29 cellular contexts compared by ENCODE assay signal in genomic region chr1:29047142-29047541, GRCh38.
"Had no signal": no experiment of that assay in that cellular context is flagged by ENCODE, and none has a peak within 500 bp of the region (broad histone marks: within the 10 kb centered on the region; RNA-seq: fewer than 3 reads in every experiment).

No MANE protein-coding gene starts in this region.

- DNase-seq: activated CD4-positive, alpha-beta T cell treated with anti-CD3 and anti-CD28 coated beads for 4 hours; activated CD8-positive, alpha-beta memory T cell treated with anti-CD3 and anti-CD28 coated beads, Interleukin-2, amount 10 ng/mL, durations not matched to agents 7 days and 5 days; activated gamma-delta T cell treated with Interleukin-2 at 50 U/mL for 16 hours; activated naive CD8-positive, alpha-beta T cell treated with anti-CD3 and anti-CD28 coated beads, Interleukin-2, amount 10 ng/mL, durations not matched to agents 7 days and 5 days; activated T-cell treated with anti-CD3 and anti-CD28 coated beads, Interleukin-2, amount 50 U/mL, for 48 hours; amniotic stem cell; central memory CD4-positive, alpha-beta T cell; MG63; NCI-H1105; NCI-H1436; NCI-H1694 treated with DMSO at 0.1 percent for 48 hours; NCI-H2029 treated with DMSO at 0.1 percent for 48 hours; NCI-H510A treated with DMSO at 0.1 percent for 48 hours; NCI-H69; NK-92 treated with Interleukin-12 subunit alpha and Interleukin-12 subunit beta, amount 100 ng/mL, for 24 hours; OCI-M1; RPMI8226; T-cell; T-helper 2 cell; T1000 had no signal

- H3K9me3 ChIP-seq: ascending aorta, body of pancreas, MG63 had no signal

- H3K4me1 ChIP-seq: body of pancreas had no signal

- H3K27me3 ChIP-seq: ascending aorta, body of pancreas, MG63 had no signal

- H3K27me3 Mint-ChIP-seq: activated CD8-positive, alpha-beta memory T cell treated with anti-CD3 and anti-CD28 coated beads, Interleukin-2, amount 10 ng/mL, durations not matched to agents 7 days and 5 days; activated naive CD8-positive, alpha-beta T cell treated with anti-CD3 and anti-CD28 coated beads, Interleukin-2, amount 10 ng/mL, durations not matched to agents 7 days and 5 days; IgD-negative memory B cell; T-cell had no signal

- H3K4me3 ChIP-seq: ascending aorta, body of pancreas, MG63, SK-N-MC had no signal

- H3K27ac ChIP-seq: ascending aorta, body of pancreas, KMS-11, SK-N-MC had no signal

- H3K36me3 ChIP-seq: ascending aorta, MG63 had no signal

- H3K27ac Mint-ChIP-seq: activated CD8-positive, alpha-beta memory T cell treated with anti-CD3 and anti-CD28 coated beads, Interleukin-2, amount 10 ng/mL, durations not matched to agents 7 days and 5 days; activated naive CD8-positive, alpha-beta T cell treated with anti-CD3 and anti-CD28 coated beads, Interleukin-2, amount 10 ng/mL, durations not matched to agents 7 days and 5 days; activated T-helper 2 cell treated with anti-CD3 and anti-CD28 coated beads, Interferon-gamma antibody, Interleukin-2, Interleukin-4, amounts not matched to agents 10 μg/mL and 5 μg/mL and 100 μg/mL, durations not matched to agents 14 hours and 24 hours and 36 hours; IgD-negative memory B cell; T-cell had no signal

- ATAC-seq: activated CD4-positive, CD25-positive, alpha-beta regulatory T cell treated with anti-CD3 and anti-CD28 coated beads, Interleukin-2, amount 50 U/mL, for 24 hours; activated CD8-positive, alpha-beta memory T cell treated with anti-CD3 and anti-CD28 coated beads, Interleukin-2, amount 10 ng/mL, durations not matched to agents 7 days and 5 days; body of pancreas; Panc1; Right ventricle myocardium inferior; T-cell had no signal

- H3K9me3 Mint-ChIP-seq: activated naive CD8-positive, alpha-beta T cell treated with anti-CD3 and anti-CD28 coated beads, Interleukin-2, amount 10 ng/mL, durations not matched to agents 7 days and 5 days; activated T-helper 2 cell treated with anti-CD3 and anti-CD28 coated beads, Interferon-gamma antibody, Interleukin-2, Interleukin-4, amounts not matched to agents 10 μg/mL and 5 μg/mL and 100 μg/mL, durations not matched to agents 14 hours and 24 hours and 36 hours; IgD-negative memory B cell; T-cell had no signal

- H3K4me1 Mint-ChIP-seq: activated CD8-positive, alpha-beta memory T cell treated with anti-CD3 and anti-CD28 coated beads, Interleukin-2, amount 10 ng/mL, durations not matched to agents 7 days and 5 days; activated naive CD8-positive, alpha-beta T cell treated with anti-CD3 and anti-CD28 coated beads, Interleukin-2, amount 10 ng/mL, durations not matched to agents 7 days and 5 days had no signal

- H3K4me3 Mint-ChIP-seq: activated CD8-positive, alpha-beta memory T cell treated with anti-CD3 and anti-CD28 coated beads, Interleukin-2, amount 10 ng/mL, durations not matched to agents 7 days and 5 days; activated naive CD8-positive, alpha-beta T cell treated with anti-CD3 and anti-CD28 coated beads, Interleukin-2, amount 10 ng/mL, durations not matched to agents 7 days and 5 days; T-cell had no signal
